ENCODE assay signal across 17 cellular contexts in the genomic region with DNA sequence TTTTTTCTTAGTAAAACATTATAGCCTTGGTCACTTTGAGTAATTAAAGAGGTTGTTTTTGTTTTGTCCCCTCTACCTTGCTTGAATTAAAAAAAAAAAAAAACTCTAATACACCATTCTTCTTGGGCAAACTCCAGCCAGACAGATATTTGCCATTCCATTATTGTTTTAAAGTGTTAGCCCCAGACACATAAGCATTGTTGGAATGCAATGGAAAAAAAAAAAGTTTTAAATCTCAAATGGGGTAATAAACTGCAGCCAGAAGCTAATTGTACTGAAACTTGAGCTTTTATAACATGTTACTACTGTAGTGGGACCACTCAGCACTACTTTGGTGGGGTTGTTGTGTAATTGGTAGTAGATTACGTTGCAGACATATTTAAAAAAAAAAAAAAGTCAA.
A peak's percentile ranks its signal among the peaks of the same experiment; 100 is the strongest.
DNase-seq lines count a peak whose midpoint lies in the region; ATAC-seq and TF ChIP-seq lines count a peak whose summit lies in the region.
"Had no signal": no experiment of that assay in that cellular context is flagged by ENCODE, and none has a peak within 500 bp of the region (broad histone marks: within the 10 kb centered on the region; RNA-seq: fewer than 3 reads in every experiment).

No MANE protein-coding gene starts in this region.

- H3K27me3 ChIP-seq in smooth muscle cell (ENCODE audit: low read depth), result no peaks in the 10 kb centered on the region
- H3K27me3 ChIP-seq: BLaER1 treated with 17β-estradiol and CSF1 and Interleukin-3, amounts not matched to agents 10 nM and 100 nM had no signal

- peak; percentile 57 for DNase-seq in GM03348 (ENCODE audit: low spot score)
- DNase-seq in iris pigment epithelial cell (ENCODE audit: low read depth), result peak; percentile 50
- DNase-seq in smooth muscle cell (lab: John Stamatoyannopoulos, UW; ENCODE audit: unreplicated experiment), result no peak
- DNase-seq in NCI-H146 (lab: John Stamatoyannopoulos, UW), result no peak
- no peak for DNase-seq in activated naive CD4-positive, alpha-beta T cell (lab: John Stamatoyannopoulos, UW)
- DNase-seq in DMS 273 treated with DMSO at 0.1 percent for 48 hours (lab: John Stamatoyannopoulos, UW), result no peak
- DNase-seq: activated CD4-positive, alpha-beta T cell treated with anti-CD3 and anti-CD28 coated beads, Interleukin-2, amount 10 ng/mL, durations not matched to agents 7 days and 5 days; activated CD8-positive, alpha-beta memory T cell treated with anti-CD3 and anti-CD28 coated beads, Interleukin-2, amount 50 U/mL, for 4 hours; caudate nucleus; MV-4-11; NCI-H187; NCI-H2227 treated with DMSO at 0.1 percent for 48 hours; nephron progenitor cell; PC-9; T-helper 17 cell had no signal

- no peaks in the 10 kb centered on the region for H3K9me3 ChIP-seq in smooth muscle cell (replicated peaks; ENCODE audit: low read depth)
- H3K9me3 ChIP-seq: BLaER1 treated with 17β-estradiol and CSF1 and Interleukin-3, amounts not matched to agents 10 nM and 100 nM had no signal

- peak; percentile 87 for ATAC-seq in SK-N-SH treated with all-trans-retinoic acid at 6 μM for 48 hours
- ATAC-seq: T-helper 17 cell had no signal

- peak overlapping the region; percentile 1 for H3K27ac ChIP-seq in smooth muscle cell (ENCODE audit: low read depth)
- H3K27ac ChIP-seq: BLaER1 treated with 17β-estradiol and CSF1 and Interleukin-3, amounts not matched to agents 10 nM and 100 nM; PC-9 had no signal

- no peak overlapping the region for H3K4me3 ChIP-seq in smooth muscle cell
- H3K4me3 ChIP-seq: BLaER1 treated with 17β-estradiol and CSF1 and Interleukin-3, amounts not matched to agents 10 nM and 100 nM; PC-9 had no signal

- peak overlapping the region; percentile 25 for H3K4me2 ChIP-seq in smooth muscle cell
- H3K4me2 ChIP-seq: BLaER1 treated with 17β-estradiol and CSF1 and Interleukin-3, amounts not matched to agents 10 nM and 100 nM; PC-9 had no signal

- no peaks in the 10 kb centered on the region for H3K79me2 ChIP-seq in smooth muscle cell (ENCODE audit: low read depth)

- H2AFZ ChIP-seq in smooth muscle cell (ENCODE audit: low read depth), result no peak overlapping the region
- H2AFZ ChIP-seq: PC-9 had no signal

- no peaks in the 10 kb centered on the region for H4K20me1 ChIP-seq in smooth muscle cell (ENCODE audit: low read depth)
- H4K20me1 ChIP-seq: BLaER1 treated with 17β-estradiol and CSF1 and Interleukin-3, amounts not matched to agents 10 nM and 100 nM had no signal

- no peaks in the 10 kb centered on the region for H3K36me3 ChIP-seq in smooth muscle cell (ENCODE audit: low read depth)
- H3K36me3 ChIP-seq: BLaER1 treated with 17β-estradiol and CSF1 and Interleukin-3, amounts not matched to agents 10 nM and 100 nM had no signal

- WGBS in smooth muscle cell (ENCODE audit: low lambda C conversion rate), result 42% methylated on average over 1 of the region's 1 CpG

- no peak for TF ChIP-seq CTCF in smooth muscle cell (IDR thresholded peaks at IDR 0.05; ENCODE audit: borderline replicate concordance, insufficient read depth, poor library complexity, severe bottlenecking)

- H3K4me1 ChIP-seq in smooth muscle cell (ENCODE audit: low read depth), result no peaks in the 10 kb centered on the region
- H3K4me1 ChIP-seq: BLaER1 treated with 17β-estradiol and CSF1 and Interleukin-3, amounts not matched to agents 10 nM and 100 nM had no signal

- H3F3A ChIP-seq in smooth muscle cell (ENCODE audit: low read depth), result peaks cover 7% of the 10 kb centered on the region

- no peak overlapping the region for H3K9ac ChIP-seq in smooth muscle cell (ENCODE audit: low read depth)
- H3K9ac ChIP-seq: BLaER1 treated with 17β-estradiol and CSF1 and Interleukin-3, amounts not matched to agents 10 nM and 100 nM had no signal

TF ChIP-seq in SK-N-SH treated with all-trans-retinoic acid at 6 μM for 48 hours, 23 proteins besides CTCF, POLR2A, EP300 and RAD21:
- TF ChIP-seq ISL1 (CRISPR knock-in tag; IDR thresholded peaks at IDR 0.05) (peak; percentile 69), ZFP30 (CRISPR knock-in tag; IDR thresholded peaks at IDR 0.05) (no peak)

Comparison
In these comparisons a context has a peak if more than half of its experiments do, and no peak if none do; other contexts are left out.
1. DNase-seq: peak in GM03348 (single experiment) and iris pigment epithelial cell (single experiment); none in smooth muscle cell (single experiment), NCI-H146 (single experiment), activated naive CD4-positive, alpha-beta T cell (0 of 4) and DMS 273 treated with DMSO at 0.1 percent for 48 hours (single experiment).